8 cellular contexts compared by ENCODE assay signal in the genomic region with DNA sequence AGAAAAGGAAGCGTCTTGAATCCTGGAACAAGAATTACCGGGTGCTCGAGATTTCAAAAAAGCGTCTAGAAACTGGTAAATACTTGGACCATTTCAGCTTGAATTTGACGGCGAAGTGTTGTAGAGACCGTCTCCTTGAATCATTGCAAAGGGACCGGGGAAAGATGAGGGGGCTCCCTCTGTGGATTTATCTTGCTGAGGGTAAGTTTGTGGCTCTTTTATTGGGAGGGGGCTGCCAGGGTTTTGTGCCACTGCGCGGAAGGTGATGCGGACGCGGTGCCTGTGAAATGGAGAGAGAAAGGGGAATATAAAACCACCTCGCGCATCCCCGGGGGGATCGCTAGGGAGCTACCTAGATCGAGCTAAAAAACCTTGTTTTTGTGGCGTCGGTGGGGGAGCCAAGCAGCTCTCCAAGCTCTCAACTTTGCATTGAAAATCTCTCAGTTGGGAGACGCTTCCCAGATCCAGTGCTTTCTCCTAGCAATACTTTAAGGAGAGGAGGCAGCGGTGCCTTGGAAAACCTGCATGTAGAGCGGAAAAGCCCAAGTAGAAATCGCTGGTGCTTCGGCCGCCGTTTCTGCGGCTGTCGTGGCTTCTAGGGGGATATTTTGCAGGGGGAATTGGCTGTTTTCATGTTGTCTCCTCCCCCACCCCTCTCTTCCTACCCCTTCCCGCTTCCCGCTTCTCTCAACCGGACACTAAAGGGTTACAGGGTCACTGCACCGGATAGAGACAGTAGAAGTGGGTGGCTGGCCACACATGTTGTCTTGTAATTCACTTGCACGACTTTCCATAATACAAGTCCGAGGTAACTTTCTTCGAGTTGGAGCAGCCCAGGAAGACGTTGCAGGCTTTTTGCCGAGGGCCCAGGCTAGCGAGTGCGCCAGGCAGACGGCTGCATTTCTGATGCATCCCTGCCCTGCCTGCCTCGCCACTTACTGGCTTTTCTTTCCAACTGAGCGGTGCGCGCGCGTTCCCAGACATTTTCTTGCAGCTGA.
A peak's percentile ranks its signal among the peaks of the same experiment; 100 is the strongest.
DNase-seq lines count a peak whose midpoint lies in the region; ATAC-seq and TF ChIP-seq lines count a peak whose summit lies in the region.

No MANE protein-coding gene starts in this region.

- DNase-seq in GM20000 (ENCODE audit: low spot score) (peak; percentile 2), SJCRH30 (peak; percentile 61 to 70), glomerular visceral epithelial cell (ENCODE audit: extremely low spot score) (peak; percentile 62), nucleus accumbens (lab: John Stamatoyannopoulos, UW) (peak in 48 of 56 donors; percentile 4 to 74 (median 49)), erythroblast (lab: John Stamatoyannopoulos, UW) (no peak), Karpas-422 (no peak)
- DNase-seq in stimulated activated CD4-positive, alpha-beta T cell treated with anti-CD3 and anti-CD28 coated beads, Interleukin-1b, Interleukin-23, amount 100 ng/mL, for 48 hours: no peak

- H3K27me3 ChIP-seq in SJCRH30 (no peaks in the 10 kb centered on the region), Karpas-422 (ENCODE audit: low read length) (no peaks in the 10 kb centered on the region)

- ATAC-seq in GM19463 (IDR thresholded peaks at IDR 0.05; ENCODE audit: unreplicated experiment): no peak

- no peak for TF ChIP-seq POLR2A in erythroblast (IDR thresholded peaks at IDR 0.05; ENCODE audit: low read length)

- no peak overlapping the region for H2AFZ ChIP-seq in Karpas-422 (ENCODE audit: low read length)

- no peaks in the 10 kb centered on the region for H4K20me1 ChIP-seq in Karpas-422 (ENCODE audit: insufficient read depth, low read depth, low read length)

- H3K4me1 ChIP-seq in SJCRH30 (peaks cover 15% of the 10 kb centered on the region), Karpas-422 (ENCODE audit: low read length) (no peaks in the 10 kb centered on the region)

- TF ChIP-seq CTCF in GM20000 (IDR thresholded peaks at IDR 0.05; ENCODE audit: extremely low read depth, missing control alignments): no peak

- peak overlapping the region; percentile 56 for H3K4me3 ChIP-seq in SJCRH30
- no peak overlapping the region for H3K4me3 ChIP-seq in Karpas-422 (ENCODE audit: low read length)

- no peaks in the 10 kb centered on the region for H3K9me2 ChIP-seq in Karpas-422 (replicated peaks; ENCODE audit: insufficient read depth, low read length)

- no peaks in the 10 kb centered on the region for H3K9me3 ChIP-seq in SJCRH30 (replicated peaks)
- peaks cover 12% of the 10 kb centered on the region for H3K9me3 ChIP-seq in Karpas-422 (ENCODE audit: low read length)

- no peak overlapping the region for H3K4me2 ChIP-seq in Karpas-422 (ENCODE audit: low read depth, low read length, poor library complexity, severe bottlenecking)

- H3K79me2 ChIP-seq in Karpas-422 (ENCODE audit: low read length): no peaks in the 10 kb centered on the region

- no peaks in the 10 kb centered on the region for H3K36me3 ChIP-seq in SJCRH30
- no peaks in the 10 kb centered on the region for H3K36me3 ChIP-seq in Karpas-422 (ENCODE audit: insufficient read depth, low read length)

- H3K9ac ChIP-seq in Karpas-422 (ENCODE audit: low read length): no peak overlapping the region

- peak overlapping the region; percentile 74 for H3K27ac ChIP-seq in SJCRH30
- H3K27ac ChIP-seq in Karpas-422 (ENCODE audit: low read length): no peak overlapping the region

Comparison
In these comparisons a context has a peak if more than half of its experiments do, and no peak if none do; other contexts are left out.
1. DNase-seq: peak in GM20000 (single experiment), SJCRH30 (2 of 2), glomerular visceral epithelial cell (single experiment) and nucleus accumbens (48 of 56); none in stimulated activated CD4-positive, alpha-beta T cell treated with anti-CD3 and anti-CD28 coated beads, Interleukin-1b, Interleukin-23, amount 100 ng/mL, for 48 hours (single experiment), erythroblast (0 of 2) and Karpas-422 (single experiment).